Comparison of ENCODE assay signal across 16 cellular contexts in genomic region chr9:133771486-133772482, GRCh38. TPM values are rescaled to one million over a fixed set of nuclear protein-coding genes. Genes with fewer than 3 reads are reported as not detected.
DNase-seq lines count a peak whose midpoint lies in the region; ATAC-seq and TF ChIP-seq lines count a peak whose summit lies in the region.
"Had no signal": no experiment of that assay in that cellular context is flagged by ENCODE, and none has a peak within 500 bp of the region (broad histone marks: within the 10 kb centered on the region; RNA-seq: fewer than 3 reads in every experiment).

No MANE protein-coding gene starts in this region.

- no peak overlapping the region for H2BK15ac ChIP-seq in IMR-90 (ENCODE audit: low read depth, low read length)

- no peak overlapping the region for H3K4ac ChIP-seq in IMR-90 (ENCODE audit: low read depth, low read length)

- peak overlapping the region; percentile 37 for H2AK9ac ChIP-seq in IMR-90 (replicated peaks; ENCODE audit: low read depth, low read length, poor library complexity)

- H4K91ac ChIP-seq in IMR-90 (ENCODE audit: insufficient read depth, low read depth, low read length): no peak overlapping the region

- H3K4me1 Mint-ChIP-seq in progenitor cell of endocrine pancreas (ENCODE audit: low read depth): no peaks in the 10 kb centered on the region

- no peak overlapping the region for H3K18ac ChIP-seq in IMR-90 (ENCODE audit: low read depth, low read length)

- H2BK120ac ChIP-seq in IMR-90 (ENCODE audit: low read depth, low read length): no peak overlapping the region

- H3K27me3 Mint-ChIP-seq in progenitor cell of endocrine pancreas: no peaks in the 10 kb centered on the region

- intact Hi-C loops in IMR-90 (cut with micrococcal nuclease): no loop called here

- no peak overlapping the region for H2BK20ac ChIP-seq in IMR-90 (ENCODE audit: low read depth, low read length)

- no peak overlapping the region for H3K4me3 Mint-ChIP-seq in progenitor cell of endocrine pancreas (ENCODE audit: low read depth)

- H3K23ac ChIP-seq in IMR-90 (ENCODE audit: low read depth, low read length): no peak overlapping the region

- in situ Hi-C loops in IMR-90 (cut with MboI; ENCODE audit: low sequenced_read_pairs) (no loop called here), brain microvascular endothelial cell (cut with HindIII; ENCODE audit: low pct_ligation_motif_present, low sequenced_read_pairs) (no loop called here)

- TF ChIP-seq CTCF in BE2C (IDR thresholded peaks at IDR 0.05; ENCODE audit: low read depth, low read length) (no peak), IMR-90 (conservative IDR thresholded peaks at IDR 0.05; ENCODE audit: low read depth, low read length) (no peak), progenitor cell of endocrine pancreas (IDR thresholded peaks at IDR 0.05; ENCODE audit: unreplicated experiment) (no peak), brain microvascular endothelial cell (IDR thresholded peaks at IDR 0.05; ENCODE audit: low read depth, low read length, missing control alignments) (no peak)

- no peaks in the 10 kb centered on the region; a peak in 1 of 4 replicates for H3K79me1 ChIP-seq in IMR-90 (ENCODE audit: low read depth in 1 of 2, low read length in 2 of 2)

- peak overlapping the region; percentile 79 for H3K27ac Mint-ChIP-seq in progenitor cell of endocrine pancreas

- TF ChIP-seq RAD21 in IMR-90 (IDR thresholded peaks at IDR 0.05; ENCODE audit: low read length): no peak

- H4K8ac ChIP-seq in IMR-90 (ENCODE audit: low read depth in 2 of 2, low read length in 2 of 2): no peak overlapping the region

- peak; percentile 4 for DNase-seq in BE2C
- no peak for DNase-seq in IMR-90
- DNase-seq in islet precursor cell: peak; percentile 46
- DNase-seq in progenitor cell of endocrine pancreas (ENCODE audit: low spot score, unreplicated experiment): peak; percentile 5
- DNase-seq in NCI-H524 treated with DMSO at 0.1 percent for 48 hours (lab: John Stamatoyannopoulos, UW): no peak
- no peak for DNase-seq in brain microvascular endothelial cell
- DNase-seq: activated CD4-positive, alpha-beta T cell treated with anti-CD3 and anti-CD28 coated beads for 4 hours; AML-193; effector CD4-positive, alpha-beta T cell; midbrain; NCI-H187; stimulated activated CD4-positive, alpha-beta T cell treated with anti-CD3 and anti-CD28 coated beads, Interleukin-4, amount 100 ng/mL, for 1 hour had no signal

- dilution Hi-C loops in IMR-90 (cut with HindIII; ENCODE audit: low sequenced_read_pairs, unreplicated experiment): no loop called here

- peaks cover 8% of the 10 kb centered on the region; the same call in 1 of the 2 replicates for H4K20me1 ChIP-seq in IMR-90 (ENCODE audit: insufficient read depth, low read length)

- no peak overlapping the region for H3K14ac ChIP-seq in IMR-90 (replicated peaks; ENCODE audit: low read depth, low read length)

- no TSS peak for BruUV-seq in IMR-90 (replicated peaks; lab: Mats Ljungman, UMichigan)

- H2AK5ac ChIP-seq in IMR-90 (ENCODE audit: low read depth, low read length): no peak overlapping the region

- no peak overlapping the region for H3K27ac ChIP-seq in IMR-90 (ENCODE audit: insufficient read depth, low read length)
- H3K27ac ChIP-seq in brain microvascular endothelial cell: no peak overlapping the region
- H3K27ac ChIP-seq: cardiac muscle cell, neutrophil, SJSA1 had no signal

- peaks cover 4% of the 10 kb centered on the region for H3K9me3 ChIP-seq in BE2C
- H3K9me3 ChIP-seq in IMR-90 (ENCODE audit: control insufficient read depth, insufficient read depth, low read length): peaks cover 11% of the 10 kb centered on the region; the same call in 1 of the 2 replicates
- H3K9me3 ChIP-seq: neutrophil had no signal

- ATAC-seq in IMR-90 (ENCODE audit: low read depth): no peak
- no peak for ATAC-seq in GM21825 (IDR thresholded peaks at IDR 0.05; ENCODE audit: unreplicated experiment)

- TF ChIP-seq POLR2A in IMR-90 (IDR thresholded peaks at IDR 0.05; ENCODE audit: low read depth, low read length): no peak

- no peak overlapping the region for H4K5ac ChIP-seq in IMR-90 (ENCODE audit: low read depth, low read length)

- no peak overlapping the region for H3K56ac ChIP-seq in IMR-90 (ENCODE audit: extremely low read depth, insufficient read depth, low read length)

- H3K4me3 ChIP-seq in BE2C (ENCODE audit: low read depth, low read length) (no peak overlapping the region), IMR-90 (ENCODE audit: insufficient read depth, low read depth, low read length) (no peak overlapping the region), brain microvascular endothelial cell (ENCODE audit: low read depth, low read length) (no peak overlapping the region)
- H3K4me3 ChIP-seq: cardiac muscle cell, SJSA1 had no signal

- H3K4me1 ChIP-seq in BE2C (no peaks in the 10 kb centered on the region), IMR-90 (ENCODE audit: control insufficient read depth, insufficient read depth, low read length) (peaks cover 4% of the 10 kb centered on the region; the same call in 1 of the 2 replicates)

- no peak overlapping the region for H2AFZ ChIP-seq in IMR-90 (replicated peaks; ENCODE audit: low read length, poor library complexity)

- peaks cover 34% of the 10 kb centered on the region for H3K36me3 Mint-ChIP-seq in progenitor cell of endocrine pancreas (ENCODE audit: insufficient read depth)

- H3K27me3 ChIP-seq in BE2C (no peaks in the 10 kb centered on the region), IMR-90 (ENCODE audit: control insufficient read depth, insufficient read depth, low read length) (no peaks in the 10 kb centered on the region), brain microvascular endothelial cell (replicated peaks) (no peaks in the 10 kb centered on the region)
- H3K27me3 ChIP-seq: cardiac muscle cell, neutrophil, SJSA1 had no signal

- WGBS in IMR-90 (ENCODE audit: extremely low coverage in 2 of 2, insufficient read length in 1 of 2), 2 experiments: 91% methylated on average over 17 of the region's 26 CpGs; no CpG with 5 or more reads in 1 of the 2 experiments

- no peak overlapping the region for H2BK5ac ChIP-seq in IMR-90 (ENCODE audit: low read depth, low read length, poor library complexity, severe bottlenecking)

- CTCF ChIA-PET in IMR-90 (lab: Yijun Ruan, JAX): no interaction called here

- H3K9me3 Mint-ChIP-seq in progenitor cell of endocrine pancreas (ENCODE audit: low read depth): peaks cover 12% of the 10 kb centered on the region

- H3K4me2 ChIP-seq in IMR-90 (ENCODE audit: low read depth, low read length): no peak overlapping the region

- POLR2A ChIA-PET in IMR-90 (lab: Charles Lee; ENCODE audit: unreplicated experiment): no interaction called here

- no peaks in the 10 kb centered on the region; the same call in 1 of the 2 replicates for H3K9me1 ChIP-seq in IMR-90 (ENCODE audit: insufficient read depth, low read length)

- H3K9ac ChIP-seq in IMR-90 (ENCODE audit: low read depth, low read length): no peak overlapping the region

- H3K36me3 ChIP-seq in BE2C (peaks cover 82% of the 10 kb centered on the region), IMR-90 (ENCODE audit: control insufficient read depth, insufficient read depth, low read length) (peaks cover 59% of the 10 kb centered on the region), brain microvascular endothelial cell (replicated peaks) (peaks cover 41% of the 10 kb centered on the region)
- H3K36me3 ChIP-seq: neutrophil had no signal

TF ChIP-seq in IMR-90, 13 proteins besides CTCF, POLR2A, EP300 and RAD21:
- TF ChIP-seq BHLHE40 (IDR thresholded peaks at IDR 0.05; ENCODE audit: low read depth, low read length): no peak
- TF ChIP-seq NFE2L2 (IDR thresholded peaks at IDR 0.05; ENCODE audit: low read depth, low read length): no peak
- no peak for TF ChIP-seq MXI1 (IDR thresholded peaks at IDR 0.05; ENCODE audit: borderline replicate concordance, low read depth, low read length)
- no peak for TF ChIP-seq RCOR1 (IDR thresholded peaks at IDR 0.05; ENCODE audit: insufficient replicate concordance, low read length)
- no peak for TF ChIP-seq ELK1 (IDR thresholded peaks at IDR 0.05; ENCODE audit: borderline replicate concordance, low read depth, low read length)
- TF ChIP-seq MAFK (IDR thresholded peaks at IDR 0.05; ENCODE audit: low read depth, low read length): no peak
- no peak for TF ChIP-seq CHD1 (IDR thresholded peaks at IDR 0.05; ENCODE audit: low read depth, low read length)
- TF ChIP-seq SMC3 (IDR thresholded peaks at IDR 0.05; ENCODE audit: low read depth, low read length): no peak
- no peak for TF ChIP-seq CEBPB (IDR thresholded peaks at IDR 0.05; ENCODE audit: low read depth, low read length)
- no peak for TF ChIP-seq FOS (IDR thresholded peaks at IDR 0.05; ENCODE audit: low read depth, low read length)
- TF ChIP-seq MAZ (IDR thresholded peaks at IDR 0.05; ENCODE audit: borderline replicate concordance, low read depth, low read length): no peak
- TF ChIP-seq USF2 (IDR thresholded peaks at IDR 0.05; ENCODE audit: low read depth, low read length): no peak

RNA-seq across cellular contexts. Expression of gene SARDH, which starts 33.6 kb away (rescaled TPM):
- polyA plus RNA-seq in BE2C (2012; ENCODE audit: insufficient read depth, insufficient read length, low read depth): 6.3 TPM
- 4.7 and 5.0 TPM in 2 replicates for total RNA-seq in IMR-90 (2012; rRNA removed)
- polyA plus RNA-seq in IMR-90 (2012; rRNA removed): 7.5 and 8.5 TPM in 2 replicates
- 5.0 and 8.3 TPM in 2 replicates for polyA plus RNA-seq in IMR-90 (2012; cell fraction: cytosol; rRNA removed)
- polyA plus RNA-seq in IMR-90 (2012; cell fraction: nucleus; rRNA removed; ENCODE audit: low replicate concordance): 9.2 and 23.8 TPM in 2 replicates
- 4.2 and 5.1 TPM in 2 replicates for total RNA-seq in progenitor cell of endocrine pancreas

Comparison
In these comparisons a context has a peak if more than half of its experiments do, and no peak if none do; other contexts are left out.
1. DNase-seq: peak in BE2C (single experiment), islet precursor cell (single experiment) and progenitor cell of endocrine pancreas (single experiment); none in IMR-90 (single experiment), NCI-H524 treated with DMSO at 0.1 percent for 48 hours (single experiment) and brain microvascular endothelial cell (single experiment).